In the genomic region with DNA sequence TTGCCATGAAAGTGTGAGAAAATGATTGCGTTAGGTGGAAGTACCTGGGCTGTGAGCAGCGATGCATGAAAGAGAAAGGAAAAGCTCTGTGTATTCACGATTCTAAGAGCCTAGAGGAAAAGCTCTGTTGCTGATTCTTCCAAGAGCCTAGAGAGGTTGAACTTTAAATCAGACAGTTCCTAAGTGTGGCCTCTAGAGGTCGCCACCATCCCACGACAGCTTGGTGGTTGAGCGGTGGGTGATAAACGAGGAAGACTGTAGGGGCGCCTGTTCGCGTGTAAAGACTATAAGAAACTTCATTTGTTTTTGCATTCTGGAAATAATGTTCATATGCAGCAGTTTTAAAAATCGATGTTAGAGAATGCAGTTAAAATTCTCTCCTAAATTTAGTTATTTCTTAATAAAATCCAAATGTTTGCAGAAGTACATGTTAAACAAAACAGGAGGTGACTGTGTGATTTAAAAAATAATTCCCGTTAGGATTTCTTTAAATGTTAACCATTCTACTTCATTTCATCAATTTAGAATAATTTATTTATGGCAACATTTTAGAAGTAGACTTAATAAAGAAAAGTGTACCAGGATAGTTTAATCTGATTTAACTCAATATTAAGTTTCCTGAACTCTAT, we compare ENCODE assay signal across 8 cellular contexts.
DNase-seq lines count a peak whose midpoint lies in the region; FAIRE-seq and TF ChIP-seq lines count a peak whose summit lies in the region.

No MANE protein-coding gene starts in this region.

- TF ChIP-seq CTCF in tibial artery (IDR thresholded peaks at IDR 0.05) = peak in 1 of 2 experiments; percentile 25

- no peak for TF ChIP-seq POLR2A in GM12892 (IDR thresholded peaks at IDR 0.05; ENCODE audit: low read depth, low read length)

- H3K27ac ChIP-seq in tibial artery = no peak overlapping the region

- intact Hi-C loops in tibial artery (cut with DNase I; ENCODE audit: low total_unique reads) = no loop called here

- peaks cover 0 to 5% (median 0%) of the 10 kb centered on the region in 3 donors for H3K9me3 ChIP-seq in tibial artery

- H3K4me1 ChIP-seq in tibial artery = no peaks in the 10 kb centered on the region

- no peak overlapping the region for H3K4me3 ChIP-seq in tibial artery

- peaks cover 0 to 12% of the 10 kb centered on the region in 2 donors for H3K27me3 ChIP-seq in tibial artery

- no peak for FAIRE-seq in GM12892 (lab: Jason Lieb, UNC)

- no peaks in the 10 kb centered on the region for H3K36me3 ChIP-seq in tibial artery

- peak; percentile 35 for DNase-seq in AG08396 (ENCODE audit: low spot score)
- peak; percentile 27 for DNase-seq in GM12892 (ENCODE audit: insufficient read length)
- DNase-seq in HuH-7 (ENCODE audit: low spot score) = peak; percentile 67
- DNase-seq in OCI-M1 (lab: John Stamatoyannopoulos, UW) = peak; percentile 78
- peak; percentile 18 for DNase-seq in activated effector memory CD4-positive, alpha-beta T cell treated with Interleukin-2 at 50 U/mL for 16 hours
- peak; percentile 62 for DNase-seq in inferior parietal cortex (ENCODE audit: extremely low spot score)
- peak; percentile 57 for DNase-seq in superior temporal gyrus (ENCODE audit: extremely low spot score)
- no peak for DNase-seq in tibial artery

Comparison
In these comparisons a context has a peak if more than half of its experiments do, and no peak if none do; other contexts are left out.
1. DNase-seq: peak in AG08396 (single experiment), GM12892 (single experiment), HuH-7 (single experiment), OCI-M1 (single experiment), activated effector memory CD4-positive, alpha-beta T cell treated with Interleukin-2 at 50 U/mL for 16 hours (single experiment), inferior parietal cortex (single experiment) and superior temporal gyrus (single experiment); none in tibial artery (0 of 2).